8 cellular contexts compared by ENCODE assay signal in the genomic region with DNA sequence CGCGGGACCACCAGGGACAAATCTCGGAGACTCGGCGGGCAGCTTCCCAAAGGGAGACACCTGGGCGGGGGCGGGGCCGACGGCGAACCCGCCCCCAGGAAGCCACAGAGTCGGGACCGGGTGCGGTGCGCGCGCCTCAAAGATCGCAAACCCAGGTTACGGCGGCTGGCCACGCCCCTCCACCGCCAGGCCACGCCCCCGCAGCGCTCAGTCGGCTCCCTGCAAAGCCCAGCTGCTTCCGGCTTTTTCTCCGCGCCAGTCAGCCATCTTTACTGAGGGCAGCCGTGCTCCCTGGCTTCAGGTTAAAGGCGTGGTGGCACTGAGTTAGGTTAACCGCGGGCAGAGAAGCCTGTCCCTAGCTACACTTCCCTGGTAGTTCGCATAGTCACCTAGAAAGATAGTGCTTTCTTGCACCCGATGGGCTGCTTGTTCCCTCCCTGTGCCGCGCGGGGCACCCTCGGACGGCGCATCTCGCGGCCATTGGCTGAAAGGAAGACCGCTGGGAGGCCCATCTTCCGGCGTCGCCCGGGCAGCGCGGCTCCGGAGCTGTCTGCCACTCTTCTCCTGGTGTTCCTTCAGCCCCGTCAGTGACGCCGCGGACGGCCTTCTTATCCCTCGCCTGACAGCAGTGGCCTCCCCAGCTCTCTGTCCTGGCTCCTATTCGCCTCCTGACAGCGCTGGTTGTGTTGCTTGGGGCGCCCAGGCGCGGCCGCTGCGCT. TPM values are rescaled to one million over a fixed set of nuclear protein-coding genes. Genes with fewer than 3 reads are reported as not detected.
DNase-seq lines count a peak whose midpoint lies in the region; ATAC-seq and TF ChIP-seq lines count a peak whose summit lies in the region.

TBC1D2 (minus strand) TSS at position 72 of the 719 bp plus-strand sequence. CDS start 108 bp downstream, outside the sequence.

- peaks cover 5% of the 10 kb centered on the region for H3K36me3 Mint-ChIP-seq in T-helper 1 cell treated with Interleukin-12 subunit alpha and Interleukin-12 subunit beta and Interleukin-4 antibody, amounts not matched to agents 30 μg/mL and 1 μg/mL, for 36 hours (ENCODE audit: low read depth)

- TF ChIP-seq CTCF in prostate gland (IDR thresholded peaks at IDR 0.05): peak in 2 of 4 experiments; percentile 22 to 33

- H3K4me1 ChIP-seq in prostate gland (replicated peaks): no peaks in the 10 kb centered on the region

- H3K36me3 ChIP-seq in prostate gland: no peaks in the 10 kb centered on the region

- 0% methylated on average over 64 of the region's 64 CpGs for WGBS in prostate gland

- TF ChIP-seq POLR2A in prostate gland (IDR thresholded peaks at IDR 0.05): peak; percentile 88

- no peaks in the 10 kb centered on the region for H3K27me3 ChIP-seq in prostate gland (replicated peaks; ENCODE audit: insufficient read depth)

- peaks cover 31% of the 10 kb centered on the region for H3K4me1 Mint-ChIP-seq in T-helper 1 cell treated with Interleukin-12 subunit alpha and Interleukin-12 subunit beta and Interleukin-4 antibody, amounts not matched to agents 30 μg/mL and 1 μg/mL, for 36 hours (ENCODE audit: low read depth)

- intact Hi-C loops in left ventricle myocardium superior (cut with micrococcal nuclease) (no loop called here), prostate gland (cut with DNase I) (loop anchor here (2.0 to 5.0 kb wide), 2 partner anchors 198 to 333 kb away; partner anchors contain the start of genes NANS and TRMO)

- peak within 1 kb of the TSS; percentile 91 for H3K4me3 Mint-ChIP-seq in T-helper 1 cell treated with Interleukin-12 subunit alpha and Interleukin-12 subunit beta and Interleukin-4 antibody, amounts not matched to agents 30 μg/mL and 1 μg/mL, for 36 hours

- ATAC-seq in GM18499 (IDR thresholded peaks at IDR 0.05; ENCODE audit: insufficient read depth, unreplicated experiment) (peak; percentile 69), HG02938 (IDR thresholded peaks at IDR 0.05; ENCODE audit: unreplicated experiment) (peak; percentile 86), left ventricle myocardium superior (peak; percentile 98)

- DNase-seq in NCI-H1694 (lab: John Stamatoyannopoulos, UW): peak; percentile 88
- DNase-seq in left ventricle myocardium superior: peak; percentile 98
- peak; percentile 98 for DNase-seq in prostate gland (ENCODE audit: low spot score)
- DNase-seq in ureter (ENCODE audit: low spot score): peak; percentile 97

- no peaks in the 10 kb centered on the region for H3K9me3 Mint-ChIP-seq in T-helper 1 cell treated with Interleukin-12 subunit alpha and Interleukin-12 subunit beta and Interleukin-4 antibody, amounts not matched to agents 30 μg/mL and 1 μg/mL, for 36 hours

- no peaks in the 10 kb centered on the region for H3K9me3 ChIP-seq in prostate gland

- H3K27ac ChIP-seq in angular gyrus (ENCODE audit: low read depth, low read length): peak within 1 kb of the TSS; percentile 97
- peak within 1 kb of the TSS; percentile 95 to 96 for H3K27ac ChIP-seq in prostate gland

- H3K27ac Mint-ChIP-seq in T-helper 1 cell treated with Interleukin-12 subunit alpha and Interleukin-12 subunit beta and Interleukin-4 antibody, amounts not matched to agents 30 μg/mL and 1 μg/mL, for 36 hours: peak within 1 kb of the TSS; percentile 93

- no peaks in the 10 kb centered on the region for H3K27me3 Mint-ChIP-seq in T-helper 1 cell treated with Interleukin-12 subunit alpha and Interleukin-12 subunit beta and Interleukin-4 antibody, amounts not matched to agents 30 μg/mL and 1 μg/mL, for 36 hours (ENCODE audit: low read depth)

- H3K4me3 ChIP-seq in prostate gland: peak within 1 kb of the TSS; percentile 70 to 72

RNA-seq across cellular contexts. Expression of gene TBC1D2, which starts in this region (rescaled TPM):
- total RNA-seq in left ventricle myocardium superior: 2.8 TPM
- total RNA-seq in prostate gland: 10 to 100 TPM; 18.4 to 18.8 TPM
- 60.8 TPM for total RNA-seq in ureter

Comparison
In these comparisons a context has a peak if more than half of its experiments do, and no peak if none do; other contexts are left out.
1. Peak in every context shown above with its lines: DNase-seq, ATAC-seq, H3K4me3 ChIP-seq and H3K27ac ChIP-seq.